ENCODE assay signal across 24 cellular contexts in genomic region chr3:41502461-41502860, GRCh38.
DNase-seq lines count a peak whose midpoint lies in the region; ATAC-seq, FAIRE-seq and TF ChIP-seq lines count a peak whose summit lies in the region.
"Had no signal": no experiment of that assay in that cellular context is flagged by ENCODE, and none has a peak within 500 bp of the region (broad histone marks: within the 10 kb centered on the region; RNA-seq: fewer than 3 reads in every experiment).

No MANE protein-coding gene starts in this region.

- no peaks in the 10 kb centered on the region for H3K9me3 Mint-ChIP-seq in activated CD8-positive, alpha-beta T cell treated with anti-CD3 and anti-CD28 coated beads, Interleukin-2, amount 10 ng/mL, durations not matched to agents 7 days and 5 days (ENCODE audit: insufficient read depth)
- H3K9me3 Mint-ChIP-seq: CD4-positive, alpha-beta T cell; GM23338; H9; HFFc6 had no signal

- no peaks in the 10 kb centered on the region for H3K27me3 Mint-ChIP-seq in activated CD8-positive, alpha-beta T cell treated with anti-CD3 and anti-CD28 coated beads, Interleukin-2, amount 10 ng/mL, durations not matched to agents 7 days and 5 days (ENCODE audit: low read depth)
- H3K27me3 Mint-ChIP-seq: CD4-positive, alpha-beta T cell; CD8-positive, alpha-beta memory T cell had no signal

- no peaks in the 10 kb centered on the region for H3K4me1 Mint-ChIP-seq in activated CD8-positive, alpha-beta T cell treated with anti-CD3 and anti-CD28 coated beads, Interleukin-2, amount 10 ng/mL, durations not matched to agents 7 days and 5 days (ENCODE audit: low read depth)
- H3K4me1 Mint-ChIP-seq: CD14-positive monocyte; CD8-positive, alpha-beta memory T cell; H9 had no signal

- H3K4me3 ChIP-seq in bronchial epithelial cell (ENCODE audit: low read depth, low read length) = no peak overlapping the region
- no peak overlapping the region for H3K4me3 ChIP-seq in fibroblast of pulmonary artery (replicated peaks; ENCODE audit: low read depth, low read length)
- H3K4me3 ChIP-seq: A549; BLaER1 treated with 17β-estradiol and CSF1 and Interleukin-3, amounts not matched to agents 10 nM and 100 nM; GM12878; GM23338 had no signal

- H3K27ac Mint-ChIP-seq in activated CD8-positive, alpha-beta T cell treated with anti-CD3 and anti-CD28 coated beads, Interleukin-2, amount 10 ng/mL, durations not matched to agents 7 days and 5 days = no peak overlapping the region
- H3K27ac Mint-ChIP-seq: CD14-positive monocyte; CD4-positive, alpha-beta T cell; CD8-positive, alpha-beta memory T cell; GM23338; H9; HFFc6 had no signal

- no peak for TF ChIP-seq CTCF in bronchial epithelial cell (IDR thresholded peaks at IDR 0.05; ENCODE audit: insufficient read depth, low read length, severe bottlenecking)
- no peak for TF ChIP-seq CTCF in fibroblast of pulmonary artery (IDR thresholded peaks at IDR 0.05; ENCODE audit: low read length, missing control alignments)

- POLR2A ChIA-PET in activated CD8-positive, alpha-beta T cell treated with anti-CD3 and anti-CD28 coated beads, Interleukin-2, amount 10 ng/mL, durations not matched to agents 7 days and 5 days (lab: Charles Lee) = no interaction called here

- DNase-seq in HCEC 1CT (peak; percentile 16), bronchial epithelial cell (ENCODE audit: low read depth) (peak; percentile 87), fibroblast of pulmonary artery (ENCODE audit: low read depth) (peak; percentile 36), urothelium cell line (ENCODE audit: low spot score) (no peak), NCI-H345 treated with DMSO at 0.1 percent for 48 hours (lab: John Stamatoyannopoulos, UW; ENCODE audit: unreplicated experiment) (no peak)
- no peak for DNase-seq in activated CD8-positive, alpha-beta T cell treated with anti-CD3 and anti-CD28 coated beads, Interleukin-2, amount 10 ng/mL, durations not matched to agents 7 days and 5 days
- DNase-seq: 8988T; ACHN; AML-193; BE2C; CD4-positive, alpha-beta T cell; CD8-positive, alpha-beta memory T cell; DMS 273 treated with DMSO at 0.1 percent for 48 hours; DMS79; EL; GDM1; H9; HFFc6 had no signal

- no peak for FAIRE-seq in bronchial epithelial cell (lab: Jason Lieb, UNC)
- FAIRE-seq in urothelium cell line (lab: Jason Lieb, UNC) = no peak
- FAIRE-seq: A549, D721Med, GM12878 had no signal

- no peaks in the 10 kb centered on the region for H3K36me3 ChIP-seq in bronchial epithelial cell (ENCODE audit: control insufficient read depth, insufficient read depth, low read length)
- H3K36me3 ChIP-seq: BE2C; BLaER1 treated with 17β-estradiol and CSF1 and Interleukin-3, amounts not matched to agents 10 nM and 100 nM had no signal

- no peak overlapping the region for H3K4me3 Mint-ChIP-seq in activated CD8-positive, alpha-beta T cell treated with anti-CD3 and anti-CD28 coated beads, Interleukin-2, amount 10 ng/mL, durations not matched to agents 7 days and 5 days
- H3K4me3 Mint-ChIP-seq: CD14-positive monocyte; CD4-positive, alpha-beta T cell; CD8-positive, alpha-beta memory T cell; GM23338; H9; HFFc6 had no signal

- H3K27me3 ChIP-seq in bronchial epithelial cell (ENCODE audit: control insufficient read depth, insufficient read depth, low read length) = no peaks in the 10 kb centered on the region
- H3K27me3 ChIP-seq: BE2C; BLaER1 treated with 17β-estradiol and CSF1 and Interleukin-3, amounts not matched to agents 10 nM and 100 nM had no signal

- ATAC-seq in activated CD8-positive, alpha-beta T cell treated with anti-CD3 and anti-CD28 coated beads, Interleukin-2, amount 10 ng/mL, durations not matched to agents 7 days and 5 days = no peak
- ATAC-seq: A549, GM12878, GM23338 had no signal

- CTCF ChIA-PET in activated CD8-positive, alpha-beta T cell treated with anti-CD3 and anti-CD28 coated beads, Interleukin-2, amount 10 ng/mL, durations not matched to agents 7 days and 5 days (lab: Charles Lee) = no interaction called here

- no peaks in the 10 kb centered on the region for H3K36me3 Mint-ChIP-seq in activated CD8-positive, alpha-beta T cell treated with anti-CD3 and anti-CD28 coated beads, Interleukin-2, amount 10 ng/mL, durations not matched to agents 7 days and 5 days (ENCODE audit: low read depth)
- H3K36me3 Mint-ChIP-seq: CD14-positive monocyte had no signal

Comparison
In these comparisons a context has a peak if more than half of its experiments do, and no peak if none do; other contexts are left out.
1. DNase-seq: peak in HCEC 1CT (single experiment), bronchial epithelial cell (single experiment) and fibroblast of pulmonary artery (single experiment); none in activated CD8-positive, alpha-beta T cell treated with anti-CD3 and anti-CD28 coated beads, Interleukin-2, amount 10 ng/mL, durations not matched to agents 7 days and 5 days (single experiment), urothelium cell line (single experiment) and NCI-H345 treated with DMSO at 0.1 percent for 48 hours (single experiment).